ENCODE assay signal across 2 cellular contexts in genomic region chr6:169201985-169202384, GRCh38.
A peak's percentile ranks its signal among the peaks of the same experiment; 100 is the strongest.
TF ChIP-seq lines count a peak whose summit lies in the region.

No MANE protein-coding gene starts in this region.

TF ChIP-seq in HepG2, 621 proteins besides CTCF, POLR2A, EP300 and RAD21:
- TF ChIP-seq MNT (IDR thresholded peaks at IDR 0.05) (peak; percentile 51), TRIM22 (IDR thresholded peaks at IDR 0.05) (no peak)

TF ChIP-seq in K562, 482 proteins besides CTCF, POLR2A, EP300 and RAD21:
- TF ChIP-seq ZNF280A (IDR thresholded peaks at IDR 0.05; ENCODE audit: low read depth, partially characterized antibody) (no peak), ARHGAP35 (IDR thresholded peaks at IDR 0.05; ENCODE audit: partially characterized antibody) (no peak), HMBOX1 (IDR thresholded peaks at IDR 0.05) (no peak)
